In genomic region chr14:50773632-50774541, GRCh38 we compare ENCODE assay signal across 1 cellular context.
TF ChIP-seq lines count a peak whose summit lies in the region.

No MANE protein-coding gene starts in this region.

TF ChIP-seq in GM23338, 12 proteins besides CTCF, POLR2A, EP300 and RAD21 (continued from another document):
- no peak for TF ChIP-seq ETS1 (IDR thresholded peaks at IDR 0.05)
- no peak for TF ChIP-seq ZNF114 (CRISPR knock-in tag; IDR thresholded peaks at IDR 0.05)
- no peak for TF ChIP-seq POLR2AphosphoS5 (IDR thresholded peaks at IDR 0.05; ENCODE audit: low read depth)
- no peak for TF ChIP-seq EZH2 (IDR thresholded peaks at IDR 0.05; ENCODE audit: low read depth, unreplicated experiment)
- no peak for TF ChIP-seq ZNF462 (CRISPR knock-in tag; IDR thresholded peaks at IDR 0.05)
- no peak for TF ChIP-seq CREB1 (CRISPR knock-in tag; IDR thresholded peaks at IDR 0.05; ENCODE audit: low read depth)
- no peak for TF ChIP-seq NANOG (IDR thresholded peaks at IDR 0.05; ENCODE audit: borderline replicate concordance)
- no peak for TF ChIP-seq STAT1 (IDR thresholded peaks at IDR 0.05; ENCODE audit: unreplicated experiment)
